Comparison of ENCODE assay signal across 10 cellular contexts in genomic region chr12:128914908-128915563, GRCh38.
A peak's percentile ranks its signal among the peaks of the same experiment; 100 is the strongest.
DNase-seq lines count a peak whose midpoint lies in the region; ATAC-seq and TF ChIP-seq lines count a peak whose summit lies in the region.
"Had no signal": no experiment of that assay in that cellular context is flagged by ENCODE, and none has a peak within 500 bp of the region (broad histone marks: within the 10 kb centered on the region; RNA-seq: fewer than 3 reads in every experiment).

No MANE protein-coding gene starts in this region.

- no peaks in the 10 kb centered on the region for H3K36me3 Mint-ChIP-seq in activated naive CD4-positive, alpha-beta T cell treated with anti-CD3 and anti-CD28 coated beads for 36 hours (ENCODE audit: low read depth)
- no peaks in the 10 kb centered on the region for H3K36me3 Mint-ChIP-seq in T-helper 17 cell (ENCODE audit: low read depth)

- no peak overlapping the region for H3K27ac ChIP-seq in esophagus muscularis mucosa (replicated peaks in 1 of 4)
- H3K27ac ChIP-seq: adrenal gland had no signal

- intact Hi-C loops in activated naive CD4-positive, alpha-beta T cell treated with anti-CD3 and anti-CD28 coated beads for 36 hours (cut with micrococcal nuclease) = loop anchor here (1.0 kb wide), 2 partner anchors 85 to 132 kb away; no protein-coding TSS in a partner anchor
- intact Hi-C loops in esophagus muscularis mucosa (cut with DNase I) = no loop called here

- peaks cover 0 to 7% (median 0%) of the 10 kb centered on the region in 4 donors for H3K27me3 ChIP-seq in esophagus muscularis mucosa
- H3K27me3 ChIP-seq: adrenal gland had no signal

- no peak overlapping the region for H3K4me3 Mint-ChIP-seq in activated naive CD4-positive, alpha-beta T cell treated with anti-CD3 and anti-CD28 coated beads for 36 hours
- H3K4me3 Mint-ChIP-seq in T-helper 17 cell = no peak overlapping the region
- peak overlapping the region; percentile 39 to 80 for H3K4me3 Mint-ChIP-seq in stimulated activated naive CD8-positive, alpha-beta T cell treated with anti-CD3 and anti-CD28 coated beads, Interleukin-15, amount 100 ng/mL, for 72 hours

- no peaks in the 10 kb centered on the region for H3K4me1 ChIP-seq in esophagus muscularis mucosa
- H3K4me1 ChIP-seq: adrenal gland had no signal

- WGBS in esophagus muscularis mucosa = 84% methylated on average over 11 of the region's 11 CpGs

- no peaks in the 10 kb centered on the region for H3K27me3 Mint-ChIP-seq in activated naive CD4-positive, alpha-beta T cell treated with anti-CD3 and anti-CD28 coated beads for 36 hours (ENCODE audit: low read depth)
- H3K27me3 Mint-ChIP-seq in T-helper 17 cell = peaks cover 30% of the 10 kb centered on the region
- peaks cover 10% of the 10 kb centered on the region for H3K27me3 Mint-ChIP-seq in stimulated activated naive CD8-positive, alpha-beta T cell treated with anti-CD3 and anti-CD28 coated beads, Interleukin-15, amount 100 ng/mL, for 72 hours

- TF ChIP-seq CTCF in esophagus muscularis mucosa (IDR thresholded peaks at IDR 0.05) = no peak

- H3K27ac Mint-ChIP-seq in activated naive CD4-positive, alpha-beta T cell treated with anti-CD3 and anti-CD28 coated beads for 36 hours = peak overlapping the region; percentile 14
- no peak overlapping the region for H3K27ac Mint-ChIP-seq in T-helper 17 cell
- peak overlapping the region in 1 of 2 donors; percentile 88 for H3K27ac Mint-ChIP-seq in stimulated activated naive CD8-positive, alpha-beta T cell treated with anti-CD3 and anti-CD28 coated beads, Interleukin-15, amount 100 ng/mL, for 72 hours

- TF ChIP-seq EP300 in esophagus muscularis mucosa (IDR thresholded peaks at IDR 0.05) = no peak

- CTCF ChIA-PET in activated naive CD4-positive, alpha-beta T cell treated with anti-CD3 and anti-CD28 coated beads for 36 hours (lab: Charles Lee) = interaction anchor here (0.7 kb wide), 1 partner anchor 1597 kb away, joined by 3 read pairs; no protein-coding TSS in a partner anchor

- H3K36me3 ChIP-seq in esophagus muscularis mucosa = no peaks in the 10 kb centered on the region
- H3K36me3 ChIP-seq: adrenal gland had no signal

- no peaks in the 10 kb centered on the region for H3K9me3 Mint-ChIP-seq in activated naive CD4-positive, alpha-beta T cell treated with anti-CD3 and anti-CD28 coated beads for 36 hours
- H3K9me3 Mint-ChIP-seq in stimulated activated naive CD8-positive, alpha-beta T cell treated with anti-CD3 and anti-CD28 coated beads, Interleukin-15, amount 100 ng/mL, for 72 hours = no peaks in the 10 kb centered on the region

- DNase-seq in activated naive CD4-positive, alpha-beta T cell treated with anti-CD3 and anti-CD28 coated beads for 36 hours = peak; percentile 78
- DNase-seq in activated naive CD4-positive, alpha-beta T cell (lab: John Stamatoyannopoulos, UW) = no peak
- DNase-seq in T-helper 17 cell (no peak), NCI-H446 treated with DMSO at 0.1 percent for 48 hours (lab: John Stamatoyannopoulos, UW) (no peak), NCI-H1436 (lab: John Stamatoyannopoulos, UW) (no peak), esophagus muscularis mucosa (ENCODE audit: extremely low spot score) (no peak)
- peak; percentile 60 to 71 for DNase-seq in stimulated activated naive CD8-positive, alpha-beta T cell treated with anti-CD3 and anti-CD28 coated beads, Interleukin-15, amount 100 ng/mL, for 72 hours

- H3K4me1 Mint-ChIP-seq in activated naive CD4-positive, alpha-beta T cell treated with anti-CD3 and anti-CD28 coated beads for 36 hours (ENCODE audit: low read depth) = peaks cover 30% of the 10 kb centered on the region
- H3K4me1 Mint-ChIP-seq in T-helper 17 cell = peaks cover 2% of the 10 kb centered on the region
- H3K4me1 Mint-ChIP-seq in stimulated activated naive CD8-positive, alpha-beta T cell treated with anti-CD3 and anti-CD28 coated beads, Interleukin-15, amount 100 ng/mL, for 72 hours = peaks cover 56% of the 10 kb centered on the region

- no peak overlapping the region for H3K4me3 ChIP-seq in esophagus muscularis mucosa
- H3K4me3 ChIP-seq: adrenal gland, K562 had no signal

- H3K9me3 ChIP-seq in T-helper 17 cell (ENCODE audit: control insufficient read depth, low read length, poor library complexity, severe bottlenecking) (no peaks in the 10 kb centered on the region), esophagus muscularis mucosa (no peaks in the 10 kb centered on the region)
- H3K9me3 ChIP-seq: adrenal gland had no signal

- peak; percentile 67 for ATAC-seq in HG03045 (IDR thresholded peaks at IDR 0.05; ENCODE audit: unreplicated experiment)
- ATAC-seq in T-helper 17 cell = peak; percentile 28
- ATAC-seq in stimulated activated naive CD8-positive, alpha-beta T cell treated with anti-CD3 and anti-CD28 coated beads, Interleukin-15, amount 100 ng/mL, for 72 hours = peak; percentile 97
- ATAC-seq: K562 had no signal

- TF ChIP-seq POLR2A in esophagus muscularis mucosa (IDR thresholded peaks at IDR 0.05; ENCODE audit: low read depth) = no peak

Comparison
In these comparisons a context has a peak if more than half of its experiments do, and no peak if none do; other contexts are left out.
1. DNase-seq: peak in activated naive CD4-positive, alpha-beta T cell treated with anti-CD3 and anti-CD28 coated beads for 36 hours (single experiment) and stimulated activated naive CD8-positive, alpha-beta T cell treated with anti-CD3 and anti-CD28 coated beads, Interleukin-15, amount 100 ng/mL, for 72 hours (2 of 2); none in activated naive CD4-positive, alpha-beta T cell (0 of 4), T-helper 17 cell (0 of 3), NCI-H446 treated with DMSO at 0.1 percent for 48 hours (single experiment), NCI-H1436 (single experiment) and esophagus muscularis mucosa (single experiment).
2. H3K4me3 Mint-ChIP-seq: peak in stimulated activated naive CD8-positive, alpha-beta T cell treated with anti-CD3 and anti-CD28 coated beads, Interleukin-15, amount 100 ng/mL, for 72 hours (2 of 2); none in activated naive CD4-positive, alpha-beta T cell treated with anti-CD3 and anti-CD28 coated beads for 36 hours (single experiment) and T-helper 17 cell (single experiment).
3. ATAC-seq: peak in every context shown above with its lines; median percentile 97 in stimulated activated naive CD8-positive, alpha-beta T cell treated with anti-CD3 and anti-CD28 coated beads, Interleukin-15, amount 100 ng/mL, for 72 hours; 67 in HG03045; 28 in T-helper 17 cell.